ENCODE assay signal across 13 cellular contexts in genomic region chr15:72179950-72180581, GRCh38. TPM values are rescaled to one million over a fixed set of nuclear protein-coding genes. Genes with fewer than 3 reads are reported as not detected.
DNase-seq lines count a peak whose midpoint lies in the region; ATAC-seq, FAIRE-seq and TF ChIP-seq lines count a peak whose summit lies in the region.
"Had no signal": no experiment of that assay in that cellular context is flagged by ENCODE, and none has a peak within 500 bp of the region (broad histone marks: within the 10 kb centered on the region; RNA-seq: fewer than 3 reads in every experiment).

No MANE protein-coding gene starts in this region.

- H2BK120ac ChIP-seq in H1 (replicated peaks; ENCODE audit: low read depth, low read length), result no peak overlapping the region
- H2BK120ac ChIP-seq in mesendoderm (ENCODE audit: low read depth, low read length), result no peak overlapping the region

- H3K4me3 ChIP-seq in breast epithelium, result peak overlapping the region in 1 of 3 donors; percentile 44
- H3K4me3 ChIP-seq in H1 (ENCODE audit: extremely low read depth in 1 of 4, insufficient read depth in 2 of 4, low read depth in 3 of 4, low read length in 4 of 4), result no peak overlapping the region
- no peak overlapping the region for H3K4me3 ChIP-seq in mesendoderm (ENCODE audit: low read length)
- no peak overlapping the region for H3K4me3 ChIP-seq in upper lobe of right lung
- H3K4me3 ChIP-seq: Peyer's patch had no signal

- TF ChIP-seq EP300 in H1 (IDR thresholded peaks at IDR 0.05; ENCODE audit: borderline replicate concordance in 1 of 2, low read depth in 2 of 2, low read length in 2 of 2), result no peak

- WGBS in H1 (ENCODE audit: extremely low coverage in 1 of 2, insufficient coverage in 1 of 2, insufficient read length in 1 of 2, insufficient replicate concordance in 2 of 2, low coverage in 1 of 2, low lambda C conversion rate in 2 of 2, missing lambda C conversion rate in 1 of 2), 2 experiments, result 91% methylated on average over 16 of the region's 16 CpGs; no CpG with 5 or more reads in 1 of the 2 experiments
- no CpG with 5 or more reads among the region's 16 CpGs for WGBS in mesendoderm (ENCODE audit: extremely low coverage, insufficient coverage, low lambda C conversion rate)

- no peak overlapping the region for H3K27ac Mint-ChIP-seq in MCF 10A (ENCODE audit: low read depth, unreplicated experiment)
- H3K27ac Mint-ChIP-seq in naive thymus-derived CD8-positive, alpha-beta T cell, result no peak overlapping the region
- H3K27ac Mint-ChIP-seq: activated naive CD8-positive, alpha-beta T cell had no signal

- H3K27me3 ChIP-seq in breast epithelium (no peaks in the 10 kb centered on the region), H1 (replicated peaks in 1 of 4; ENCODE audit: control insufficient read depth in 3 of 4, extremely low read depth in 1 of 4, insufficient read depth in 3 of 4, low read length in 3 of 4) (peaks cover 0 to 15% (median 5%) of the 10 kb centered on the region in 4 experiments; a peak in 4 of 7 replicates), mesendoderm (ENCODE audit: insufficient read depth, low read length, poor library complexity) (no peaks in the 10 kb centered on the region), upper lobe of right lung (peaks cover 18% of the 10 kb centered on the region)
- H3K27me3 ChIP-seq: Peyer's patch had no signal

- no peak overlapping the region for H3K4me3 Mint-ChIP-seq in MCF 10A (ENCODE audit: unreplicated experiment)
- no peak overlapping the region for H3K4me3 Mint-ChIP-seq in naive thymus-derived CD8-positive, alpha-beta T cell
- H3K4me3 Mint-ChIP-seq: activated naive CD8-positive, alpha-beta T cell had no signal

- no peak for TF ChIP-seq POLR2A in breast epithelium (IDR thresholded peaks at IDR 0.05)
- no peak for TF ChIP-seq POLR2A in H1 (IDR thresholded peaks at IDR 0.05; ENCODE audit: control extremely low read depth in 1 of 2, low read depth in 2 of 2, low read length in 2 of 2)

- no peak overlapping the region for H2BK20ac ChIP-seq in H1 (ENCODE audit: low read length)

- H3K4me2 ChIP-seq in H1 (ENCODE audit: insufficient read depth in 1 of 2, low read depth in 2 of 2, low read length in 2 of 2) (no peak overlapping the region), mesendoderm (ENCODE audit: low read length) (no peak overlapping the region)

- peaks cover 4% of the 10 kb centered on the region; the same call in 1 of the 2 replicates for H3K23me2 ChIP-seq in H1 (ENCODE audit: low read depth, low read length)

- POLR2A ChIA-PET in MCF 10A (lab: Yijun Ruan, JAX) (interaction anchor here (0.7 kb wide), 2 partner anchors 24 to 42 kb away, joined by 3 read pairs; no protein-coding TSS in a partner anchor), H1 (lab: Charles Lee; ENCODE audit: partially characterized antibody) (interaction anchor here (1.0 to 1.2 kb wide), 3 partner anchors 15 to 29 kb away, joined by 3 read pairs; partner anchors contain the start of gene GRAMD2A)
- POLR2A ChIA-PET in naive thymus-derived CD8-positive, alpha-beta T cell (lab: Charles Lee), result no interaction called here

- no peak overlapping the region for H4K91ac ChIP-seq in H1 (replicated peaks; ENCODE audit: insufficient read length, low read length)

- H4K20me1 ChIP-seq in H1 (replicated peaks in 1 of 2; ENCODE audit: control insufficient read depth in 1 of 2, insufficient read depth in 2 of 2, low read length in 2 of 2), result no peaks in the 10 kb centered on the region

- H4K5ac ChIP-seq in H1 (ENCODE audit: insufficient read length, low read depth, low read length) (no peak overlapping the region), mesendoderm (ENCODE audit: low read length) (no peak overlapping the region)

- H3K14ac ChIP-seq in H1 (ENCODE audit: insufficient read length), result no peak overlapping the region

- CTCF ChIA-PET in MCF 10A (lab: Yijun Ruan, JAX) (interaction anchor here (0.7 to 1.2 kb wide), 2 partner anchors 15 to 23 kb away, joined by 3 to 5 read pairs; no protein-coding TSS in a partner anchor), H1 (lab: Charles Lee; ENCODE audit: partially characterized antibody) (interaction anchor here (0.6 to 1.7 kb wide), 4 partner anchors 13 to 655 kb away, joined by 3 to 4 read pairs (median 3); no protein-coding TSS in a partner anchor)

- ATAC-seq in naive thymus-derived CD8-positive, alpha-beta T cell, result no peak
- ATAC-seq in GM21526 (IDR thresholded peaks at IDR 0.05; ENCODE audit: low FRiP score, unreplicated experiment) (no peak), upper lobe of right lung (no peak)

- no peak overlapping the region for H3K23ac ChIP-seq in H1 (ENCODE audit: insufficient read length)
- no peak overlapping the region for H3K23ac ChIP-seq in mesendoderm (ENCODE audit: low read length)

- no peak overlapping the region for H3K18ac ChIP-seq in H1 (ENCODE audit: extremely low read depth, low read length)
- H3K18ac ChIP-seq in mesendoderm (ENCODE audit: low read length), result no peak overlapping the region

- no peaks in the 10 kb centered on the region for H3K27me3 Mint-ChIP-seq in MCF 10A (ENCODE audit: insufficient read depth, unreplicated experiment)
- H3K27me3 Mint-ChIP-seq in naive thymus-derived CD8-positive, alpha-beta T cell, result peaks cover 12 to 45% (median 20%) of the 10 kb centered on the region in 5 donors

- H3K79me2 ChIP-seq in H1 (ENCODE audit: control insufficient read depth in 1 of 2, insufficient read depth in 2 of 2, low read length in 2 of 2), result no peaks in the 10 kb centered on the region
- no peaks in the 10 kb centered on the region for H3K79me2 ChIP-seq in mesendoderm (ENCODE audit: control insufficient read depth, insufficient read depth, low read length)

- BruUV-seq in MCF 10A (replicated peaks; lab: Mats Ljungman, UMichigan), result no TSS peak

- no peaks in the 10 kb centered on the region for H3K9me3 Mint-ChIP-seq in MCF 10A (ENCODE audit: unreplicated experiment)
- no peaks in the 10 kb centered on the region for H3K9me3 Mint-ChIP-seq in naive thymus-derived CD8-positive, alpha-beta T cell

- 0 out of 2 replicates have a peak overlapping the region, but pooled peaks have one; percentile 44 for H2BK5ac ChIP-seq in H1 (ENCODE audit: low read depth, low read length)
- no peak overlapping the region for H2BK5ac ChIP-seq in mesendoderm (ENCODE audit: low read length)

- H4K8ac ChIP-seq in H1 (ENCODE audit: extremely low read depth, insufficient read depth, low read length) (no peak overlapping the region), mesendoderm (ENCODE audit: low read depth, low read length) (no peak overlapping the region)

- H3K9ac ChIP-seq in H1 (replicated peaks in 1 of 4; ENCODE audit: extremely low read depth in 1 of 4, low read depth in 3 of 4, low read length in 3 of 4), result no peak overlapping the region; a peak in 1 of 7 replicates
- H3K9ac ChIP-seq in mesendoderm (ENCODE audit: low read length), result no peak overlapping the region

- no peaks in the 10 kb centered on the region for H3K36me3 Mint-ChIP-seq in MCF 10A (ENCODE audit: insufficient read depth, unreplicated experiment)
- no peaks in the 10 kb centered on the region for H3K36me3 Mint-ChIP-seq in naive thymus-derived CD8-positive, alpha-beta T cell
- H3K36me3 Mint-ChIP-seq: activated naive CD8-positive, alpha-beta T cell had no signal

- no peak for TF ChIP-seq CTCF in breast epithelium (IDR thresholded peaks at IDR 0.05)
- TF ChIP-seq CTCF in MCF 10A (IDR thresholded peaks at IDR 0.05; ENCODE audit: unreplicated experiment), result no peak
- TF ChIP-seq CTCF in H1 (IDR thresholded peaks at IDR 0.05; ENCODE audit: control extremely low read depth in 1 of 3, insufficient read depth in 1 of 3, low read depth in 1 of 3, low read length in 3 of 3), result peak in 1 of 3 experiments; percentile 3; a peak in 1 of 4 replicates
- TF ChIP-seq CTCF in upper lobe of right lung (IDR thresholded peaks at IDR 0.05), result no peak

- peak in 1 of 2 donors; percentile 84 for DNase-seq in breast epithelium (ENCODE audit: low spot score in 2 of 2)
- DNase-seq in MCF 10A (ENCODE audit: unreplicated experiment), result no peak
- no peak for DNase-seq in H1 (ENCODE audit: low read depth in 1 of 2, low spot score in 2 of 2)
- peak; percentile 85 for DNase-seq in mesendoderm
- no peak for DNase-seq in naive thymus-derived CD8-positive, alpha-beta T cell
- no peak for DNase-seq in upper lobe of right lung
- DNase-seq: small intestine, T-helper 9 cell had no signal

- H3K4ac ChIP-seq in H1 (replicated peaks; ENCODE audit: insufficient read length, low read depth, low read length) (no peak overlapping the region), mesendoderm (ENCODE audit: low read depth, low read length) (no peak overlapping the region)

- H2BK15ac ChIP-seq in H1 (ENCODE audit: low read length) (no peak overlapping the region), mesendoderm (replicated peaks; ENCODE audit: low read depth) (no peak overlapping the region)

- peaks cover 35% of the 10 kb centered on the region for H3K4me1 Mint-ChIP-seq in MCF 10A (ENCODE audit: insufficient read depth, unreplicated experiment)
- H3K4me1 Mint-ChIP-seq in naive thymus-derived CD8-positive, alpha-beta T cell, result peaks cover 0 to 3% (median 0%) of the 10 kb centered on the region in 4 donors

- no peak for TF ChIP-seq RAD21 in H1 (IDR thresholded peaks at IDR 0.05 in 1 of 2, conservative IDR thresholded peaks at IDR 0.05 in 1 of 2; ENCODE audit: low read depth in 2 of 2, low read length in 2 of 2)

- H3K9me3 ChIP-seq in breast epithelium (no peaks in the 10 kb centered on the region), H1 (ENCODE audit: insufficient read depth in 2 of 2, low read depth in 1 of 2, low read length in 1 of 2) (no peaks in the 10 kb centered on the region), upper lobe of right lung (no peaks in the 10 kb centered on the region)
- H3K9me3 ChIP-seq: Peyer's patch had no signal

- H2AK5ac ChIP-seq in H1 (ENCODE audit: low read depth, low read length) (no peak overlapping the region), mesendoderm (ENCODE audit: low read length) (no peak overlapping the region)

- H2BK12ac ChIP-seq in H1 (ENCODE audit: low read depth, low read length), result 0 out of 2 replicates have a peak overlapping the region, but pooled peaks have one; percentile 17

- intact Hi-C loops in breast epithelium (cut with DNase I; ENCODE audit: low total_unique reads) (no loop called here), MCF 10A (cut with micrococcal nuclease) (no loop called here), upper lobe of right lung (cut with DNase I) (no loop called here)

- H3K79me1 ChIP-seq in H1 (ENCODE audit: low read depth, low read length) (no peaks in the 10 kb centered on the region), mesendoderm (ENCODE audit: low read length) (no peaks in the 10 kb centered on the region)

- H3K36me3 ChIP-seq in breast epithelium, result no peaks in the 10 kb centered on the region
- H3K36me3 ChIP-seq in H1 (ENCODE audit: control insufficient read depth in 2 of 4, insufficient read depth in 4 of 4, low read length in 3 of 4), result no peaks in the 10 kb centered on the region
- H3K36me3 ChIP-seq in mesendoderm (ENCODE audit: control insufficient read depth, insufficient read depth, low read length), result no peaks in the 10 kb centered on the region
- no peaks in the 10 kb centered on the region for H3K36me3 ChIP-seq in upper lobe of right lung
- H3K36me3 ChIP-seq: Peyer's patch had no signal

- no peak overlapping the region for H3K56ac ChIP-seq in H1 (replicated peaks; ENCODE audit: insufficient read length, low read depth, low read length)
- H3K56ac ChIP-seq in mesendoderm (ENCODE audit: low read length), result no peak overlapping the region

- no peak overlapping the region for H2AFZ ChIP-seq in H1 (ENCODE audit: low read length)

- H3K4me1 ChIP-seq in breast epithelium (peaks cover 3 to 39% of the 10 kb centered on the region in 2 donors), H1 (replicated peaks in 1 of 4; ENCODE audit: control insufficient read depth in 3 of 4, insufficient read depth in 4 of 4, low read length in 3 of 4) (peaks cover 0 to 7% (median 3%) of the 10 kb centered on the region in 4 experiments; a peak in 3 of 7 replicates), mesendoderm (ENCODE audit: control insufficient read depth, low read depth, low read length) (peaks cover 2% of the 10 kb centered on the region), upper lobe of right lung (no peaks in the 10 kb centered on the region)

- H3K27ac ChIP-seq in breast epithelium (peak overlapping the region; percentile 91 to 96), H1 (ENCODE audit: low read depth, low read length) (no peak overlapping the region), mesendoderm (ENCODE audit: low read depth, low read length) (no peak overlapping the region), temporal lobe (ENCODE audit: low read depth, low read length) (peak overlapping the region; percentile 23), upper lobe of right lung (no peak overlapping the region)
- H3K27ac ChIP-seq: Peyer's patch had no signal

- FAIRE-seq in H1 (lab: Jason Lieb, UNC), result no peak
- FAIRE-seq: D721Med, small intestine had no signal

RNA-seq across cellular contexts. Expression of gene GRAMD2A, which starts 17.5 kb away (rescaled TPM):
- total RNA-seq in breast epithelium, result 10 to 100 TPM in 2 of 3 donors, under 1 TPM in 1; 0.16 to 52.5 (median 18.7) TPM
- total RNA-seq in MCF 10A (2022), result 0.42 and 0.93 TPM in 2 replicates
- total RNA-seq in H1 (2021; fragmentation: NEBNext Ultra II Directional; extraction: Animal tissue kit (Norgen Biotek cat#: 25700)), result 0.36 and 1.5 TPM in 2 replicates
- 0.57 and 0.66 TPM in 2 replicates for polyA plus RNA-seq in H1 (2011; rRNA removed)
- 0.88 TPM for polyA plus RNA-seq in H1 (2011; cell fraction: cytosol; rRNA removed)
- 1.4 TPM for polyA plus RNA-seq in H1 (2011; cell fraction: nucleus; rRNA removed)
- 0.69 to 1.1 TPM (median 0.82 TPM) in 4 replicates for polyA plus RNA-seq in H1 (2012, experiment 1 of 2)
- 0.41 TPM for polyA plus RNA-seq in H1 (2012, experiment 2 of 2)
- 0.65 TPM for polyA plus RNA-seq in H1 (2013, experiment 1 of 2)
- 0.44 TPM for polyA plus RNA-seq in H1 (2013, experiment 2 of 2)
- polyA minus RNA-seq in H1 (2011; rRNA and poly(A)+ RNA removed), result 1.3 and 2.1 TPM in 2 replicates
- 1.4 TPM for polyA minus RNA-seq in H1 (2011; cell fraction: cytosol; rRNA and poly(A)+ RNA removed)
- 0.90 TPM for polyA minus RNA-seq in H1 (2011; cell fraction: nucleus; rRNA and poly(A)+ RNA removed)
- 0.44 TPM for polyA plus RNA-seq in mesendoderm (2013, experiment 1 of 2)
- polyA plus RNA-seq in mesendoderm (2013, experiment 2 of 2), result 0.31 TPM
- 0.49 TPM for total RNA-seq in temporal lobe
- not detected for total RNA-seq in naive thymus-derived CD8-positive, alpha-beta T cell
- polyA plus RNA-seq in naive thymus-derived CD8-positive, alpha-beta T cell, result not detected
- 27.4 TPM for total RNA-seq in upper lobe of right lung

RNA-seq across cellular contexts. Expression of gene PKM, which starts 50.9 kb away (rescaled TPM):
- total RNA-seq in breast epithelium, result 100 to 1,000 TPM; 212 to 476 (median 367) TPM
- 612 and 828 TPM in 2 replicates for total RNA-seq in MCF 10A (2022)
- 761 and 780 TPM in 2 replicates for total RNA-seq in H1 (2021; fragmentation: NEBNext Ultra II Directional; extraction: Animal tissue kit (Norgen Biotek cat#: 25700))
- polyA plus RNA-seq in H1 (2011; rRNA removed), result 856 and 1,089 TPM in 2 replicates
- 1,111 TPM for polyA plus RNA-seq in H1 (2011; cell fraction: cytosol; rRNA removed)
- polyA plus RNA-seq in H1 (2011; cell fraction: nucleus; rRNA removed), result 1,343 TPM
- polyA plus RNA-seq in H1 (2012, experiment 1 of 2), result 1,003 to 1,133 TPM (median 1,096 TPM) in 4 replicates
- 1,059 TPM for polyA plus RNA-seq in H1 (2012, experiment 2 of 2)
- polyA plus RNA-seq in H1 (2013, experiment 1 of 2), result 646 TPM
- 625 TPM for polyA plus RNA-seq in H1 (2013, experiment 2 of 2)
- polyA minus RNA-seq in H1 (2011; rRNA and poly(A)+ RNA removed), result 1,050 and 1,384 TPM in 2 replicates
- polyA minus RNA-seq in H1 (2011; cell fraction: cytosol; rRNA and poly(A)+ RNA removed), result 677 TPM
- polyA minus RNA-seq in H1 (2011; cell fraction: nucleus; rRNA and poly(A)+ RNA removed), result 678 TPM
- polyA plus RNA-seq in mesendoderm (2013, experiment 1 of 2), result 429 TPM
- polyA plus RNA-seq in mesendoderm (2013, experiment 2 of 2), result 421 TPM
- total RNA-seq in temporal lobe, result 253 TPM
- total RNA-seq in naive thymus-derived CD8-positive, alpha-beta T cell, result 100 to 1,000 TPM; 277 to 285 TPM
- polyA plus RNA-seq in naive thymus-derived CD8-positive, alpha-beta T cell, result 100 to 1,000 TPM; 305 to 330 (median 318) TPM
- 426 TPM for total RNA-seq in upper lobe of right lung

Comparison
In these comparisons a context has a peak if more than half of its experiments do, and no peak if none do; other contexts are left out.
1. H3K27ac ChIP-seq: peak in breast epithelium (2 of 2) and temporal lobe (single experiment); none in H1 (single experiment), mesendoderm (single experiment) and upper lobe of right lung (single experiment).